In the genomic region with DNA sequence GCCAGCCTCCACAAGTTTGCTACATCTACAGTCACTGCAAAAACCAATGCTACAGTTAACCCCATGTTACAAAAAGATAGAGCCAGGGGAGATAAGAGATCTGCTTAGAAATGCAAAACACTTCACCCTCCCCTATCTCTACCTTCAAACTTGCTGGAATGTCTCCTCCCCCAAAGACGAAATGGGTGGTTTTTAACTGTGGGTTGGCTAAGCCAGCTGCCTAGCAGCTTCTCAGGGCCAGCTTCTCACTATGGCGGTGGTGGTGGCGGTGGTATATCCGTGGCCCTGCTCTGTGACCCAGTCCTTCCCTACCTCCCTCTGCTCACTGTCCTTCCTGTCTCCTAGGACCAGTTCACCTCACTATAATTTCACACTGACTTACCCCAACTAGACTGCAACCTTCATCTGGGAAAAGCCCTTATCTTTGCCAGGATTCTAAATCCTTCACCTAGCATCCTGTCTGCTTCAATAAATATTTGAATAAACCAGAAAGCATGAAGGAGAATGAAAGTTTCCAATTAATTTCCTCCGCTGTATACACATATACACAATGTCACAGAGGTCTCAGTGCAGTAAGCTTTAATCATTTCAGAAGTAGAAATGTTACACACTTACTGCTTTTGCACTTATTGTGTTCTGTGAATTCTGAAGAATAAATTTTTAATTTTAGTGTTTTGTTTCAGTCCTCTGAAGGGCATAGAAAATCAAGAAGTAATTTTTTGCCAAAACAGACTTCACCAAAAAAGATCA, we compare ENCODE assay signal across 8 cellular contexts.
DNase-seq lines count a peak whose midpoint lies in the region; ATAC-seq lines count a peak whose summit lies in the region.

No MANE protein-coding gene starts in this region.

- peak; percentile 50 for DNase-seq in NCI-H226
- DNase-seq in central memory CD4-positive, alpha-beta T cell = peak; percentile 52
- DNase-seq in RPMI8226 = no peak
- DNase-seq in NCI-H187 treated with DMSO at 0.1 percent for 48 hours (lab: John Stamatoyannopoulos, UW) = no peak
- DNase-seq in NCI-H524 treated with DMSO at 0.1 percent for 48 hours (lab: John Stamatoyannopoulos, UW) = no peak
- no peak for DNase-seq in NCI-H1417 (lab: John Stamatoyannopoulos, UW)

- ATAC-seq in GM18517 (IDR thresholded peaks at IDR 0.05; ENCODE audit: unreplicated experiment) (peak; percentile 60), HG02588 (IDR thresholded peaks at IDR 0.05; ENCODE audit: unreplicated experiment) (peak; percentile 57)

Comparison
In these comparisons a context has a peak if more than half of its experiments do, and no peak if none do; other contexts are left out.
1. DNase-seq: peak in NCI-H226 (single experiment) and central memory CD4-positive, alpha-beta T cell (single experiment); none in RPMI8226 (single experiment), NCI-H187 treated with DMSO at 0.1 percent for 48 hours (single experiment), NCI-H524 treated with DMSO at 0.1 percent for 48 hours (single experiment) and NCI-H1417 (0 of 3).